ENCODE assay signal across 8 cellular contexts in the genomic region with DNA sequence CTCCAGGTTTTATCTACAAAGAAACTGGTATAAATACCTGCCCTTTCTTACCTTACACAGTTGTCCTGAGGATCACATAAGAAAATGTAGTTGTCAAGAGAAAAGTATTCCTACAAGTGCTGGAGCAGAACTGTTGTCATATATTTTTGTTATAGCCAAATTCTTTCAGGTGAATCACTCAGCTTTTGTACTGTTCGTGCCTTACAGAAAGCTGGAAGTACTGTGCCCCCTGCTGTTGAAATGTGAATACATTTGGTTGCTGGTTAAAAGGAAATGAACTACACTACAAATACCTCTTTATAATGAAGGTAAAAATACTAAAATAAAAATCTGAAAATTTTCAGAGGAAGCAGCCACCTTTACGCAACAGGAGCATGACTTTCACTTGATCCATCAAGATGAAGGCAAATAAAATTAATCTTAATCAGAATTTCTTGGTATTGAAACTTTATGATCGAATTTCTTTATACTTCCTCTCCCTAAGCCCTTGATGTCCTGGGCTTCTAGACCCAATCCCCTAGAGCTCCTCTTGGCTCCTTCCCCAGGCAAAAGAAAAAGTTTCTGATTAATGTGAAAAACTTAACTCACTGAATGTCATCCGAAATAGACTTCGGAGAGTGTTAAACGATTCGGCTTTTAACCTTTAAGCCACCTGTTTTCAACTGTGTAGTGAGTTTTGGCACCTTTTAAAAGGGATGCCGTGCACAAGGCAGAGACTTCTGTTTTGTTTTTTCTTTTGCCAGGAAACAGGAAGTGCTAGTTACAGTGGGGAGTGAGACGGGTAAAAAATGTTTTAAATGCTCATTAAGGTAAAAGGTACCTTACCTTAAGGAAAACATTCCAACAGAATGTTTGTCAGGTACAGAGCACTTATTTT. TPM values are rescaled to one million over a fixed set of nuclear protein-coding genes. Genes with fewer than 3 reads are reported as not detected.
DNase-seq lines count a peak whose midpoint lies in the region; ATAC-seq, FAIRE-seq and TF ChIP-seq lines count a peak whose summit lies in the region.

No MANE protein-coding gene starts in this region.

- peak; percentile 77 for ATAC-seq in CD8-positive, alpha-beta T cell
- ATAC-seq in HG02885 (IDR thresholded peaks at IDR 0.05; ENCODE audit: poor library complexity, unreplicated experiment) = peak; percentile 83
- ATAC-seq in stimulated activated naive B cell treated with anti-CD40 and anti-IgM and Interleukin-4, amounts not matched to agents 10 μg/mL and 1 μg/mL and 100 μg/mL, for 72 hours (replicated peaks) = peak; percentile 79 to 84

- no peaks in the 10 kb centered on the region for H3K9me3 ChIP-seq in CD8-positive, alpha-beta T cell (ENCODE audit: low read length)

- H3K27ac ChIP-seq in CD8-positive, alpha-beta T cell (ENCODE audit: low read depth, low read length) = peak overlapping the region; percentile 38

- H3K36me3 ChIP-seq in CD8-positive, alpha-beta T cell (ENCODE audit: insufficient read depth, low read length) = no peaks in the 10 kb centered on the region

- intact Hi-C loops in CD8-positive, alpha-beta T cell (cut with DNase I, micrococcal nuclease) = loop anchor here (1.0 to 5.0 kb wide), 5 partner anchors 13 to 110 kb away; a partner anchor contains a TSS
- intact Hi-C loops in activated T-helper 2 cell treated with anti-CD3 and anti-CD28 coated beads, Interferon-gamma antibody, Interleukin-2, Interleukin-4, amounts not matched to agents 10 μg/mL and 5 μg/mL and 100 μg/mL, durations not matched to agents 14 hours and 24 hours and 36 hours (cut with micrococcal nuclease) = loop anchor here (1.0 to 2.0 kb wide), 4 partner anchors 12 to 109 kb away; a partner anchor contains a TSS

- CTCF ChIA-PET in CD8-positive, alpha-beta T cell (lab: Charles Lee) = interaction anchor here (0.9 to 3.0 kb wide), 14 partner anchors 10 to 371 kb away, joined by 3 to 38 read pairs (median 4); a partner anchor contains a TSS

- peak overlapping the region; percentile 92 for H3K27ac Mint-ChIP-seq in CD8-positive, alpha-beta T cell
- H3K27ac Mint-ChIP-seq in activated T-helper 2 cell treated with anti-CD3 and anti-CD28 coated beads, Interferon-gamma antibody, Interleukin-2, Interleukin-4, amounts not matched to agents 10 μg/mL and 5 μg/mL and 100 μg/mL, durations not matched to agents 14 hours and 24 hours and 36 hours = peak overlapping the region; percentile 39
- H3K27ac Mint-ChIP-seq in glutamatergic neuron (ENCODE audit: unreplicated experiment) = no peak overlapping the region
- peak overlapping the region; percentile 83 for H3K27ac Mint-ChIP-seq in stimulated activated naive B cell treated with anti-CD40 and anti-IgM and Interleukin-4, amounts not matched to agents 10 μg/mL and 1 μg/mL and 100 μg/mL, for 72 hours

- no peaks in the 10 kb centered on the region for H3K27me3 ChIP-seq in CD8-positive, alpha-beta T cell (ENCODE audit: insufficient read depth, low read length)

- H3K4me3 Mint-ChIP-seq in CD8-positive, alpha-beta T cell = peak overlapping the region; percentile 77
- H3K4me3 Mint-ChIP-seq in activated T-helper 2 cell treated with anti-CD3 and anti-CD28 coated beads, Interferon-gamma antibody, Interleukin-2, Interleukin-4, amounts not matched to agents 10 μg/mL and 5 μg/mL and 100 μg/mL, durations not matched to agents 14 hours and 24 hours and 36 hours (ENCODE audit: low read depth) = peak overlapping the region; percentile 27
- H3K4me3 Mint-ChIP-seq in glutamatergic neuron (ENCODE audit: unreplicated experiment) = no peak overlapping the region
- H3K4me3 Mint-ChIP-seq in stimulated activated naive B cell treated with anti-CD40 and anti-IgM and Interleukin-4, amounts not matched to agents 10 μg/mL and 1 μg/mL and 100 μg/mL, for 72 hours = peak overlapping the region; percentile 46 to 77

- POLR2A ChIA-PET in CD8-positive, alpha-beta T cell (lab: Charles Lee) = interaction anchor here (1.0 to 1.4 kb wide), 2 partner anchors 13 to 17 kb away, joined by 5 to 6 read pairs; a partner anchor contains a TSS

- peaks cover 3% of the 10 kb centered on the region for H3K36me3 Mint-ChIP-seq in CD8-positive, alpha-beta T cell
- peaks cover 8% of the 10 kb centered on the region for H3K36me3 Mint-ChIP-seq in activated T-helper 2 cell treated with anti-CD3 and anti-CD28 coated beads, Interferon-gamma antibody, Interleukin-2, Interleukin-4, amounts not matched to agents 10 μg/mL and 5 μg/mL and 100 μg/mL, durations not matched to agents 14 hours and 24 hours and 36 hours (ENCODE audit: low read depth)
- no peaks in the 10 kb centered on the region for H3K36me3 Mint-ChIP-seq in glutamatergic neuron (ENCODE audit: unreplicated experiment)
- H3K36me3 Mint-ChIP-seq in stimulated activated naive B cell treated with anti-CD40 and anti-IgM and Interleukin-4, amounts not matched to agents 10 μg/mL and 1 μg/mL and 100 μg/mL, for 72 hours = peaks cover 33 to 37% of the 10 kb centered on the region in 2 donors

- peak in 4 of 7 experiments; percentile 13 to 43 (median 41) for DNase-seq in CD8-positive, alpha-beta T cell
- DNase-seq in GM18507 (ENCODE audit: extremely low spot score, insufficient read length, low read depth) (no peak), NCI-H2196 (lab: John Stamatoyannopoulos, UW; ENCODE audit: unreplicated experiment) (peak; percentile 16), glutamatergic neuron (no peak), cortex of kidney (lab: John Stamatoyannopoulos, UW) (no peak)
- no peak for DNase-seq in activated T-helper 2 cell treated with anti-CD3 and anti-CD28 coated beads, Interferon-gamma antibody, Interleukin-2, Interleukin-4, amounts not matched to agents 10 μg/mL and 5 μg/mL and 100 μg/mL, durations not matched to agents 14 hours and 24 hours and 36 hours (ENCODE audit: low spot score)
- no peak for DNase-seq in stimulated activated naive B cell treated with anti-CD40 and anti-IgM and Interleukin-4, amounts not matched to agents 10 μg/mL and 1 μg/mL and 100 μg/mL, for 72 hours

- TF ChIP-seq CTCF in CD8-positive, alpha-beta T cell (IDR thresholded peaks at IDR 0.05) = peak; percentile 79
- peak; percentile 56 for TF ChIP-seq CTCF in glutamatergic neuron (IDR thresholded peaks at IDR 0.05; ENCODE audit: partially characterized antibody, unreplicated experiment)

- no peaks in the 10 kb centered on the region for H3K9me3 Mint-ChIP-seq in CD8-positive, alpha-beta T cell
- no peaks in the 10 kb centered on the region for H3K9me3 Mint-ChIP-seq in activated T-helper 2 cell treated with anti-CD3 and anti-CD28 coated beads, Interferon-gamma antibody, Interleukin-2, Interleukin-4, amounts not matched to agents 10 μg/mL and 5 μg/mL and 100 μg/mL, durations not matched to agents 14 hours and 24 hours and 36 hours
- peaks cover 2% of the 10 kb centered on the region for H3K9me3 Mint-ChIP-seq in glutamatergic neuron (ENCODE audit: unreplicated experiment)
- peaks cover 0 to 2% of the 10 kb centered on the region in 2 donors for H3K9me3 Mint-ChIP-seq in stimulated activated naive B cell treated with anti-CD40 and anti-IgM and Interleukin-4, amounts not matched to agents 10 μg/mL and 1 μg/mL and 100 μg/mL, for 72 hours

- H3K4me1 ChIP-seq in CD8-positive, alpha-beta T cell (ENCODE audit: insufficient read depth, low read length) = peaks cover 4% of the 10 kb centered on the region

- H3K27me3 Mint-ChIP-seq in CD8-positive, alpha-beta T cell (ENCODE audit: low read depth) = no peaks in the 10 kb centered on the region
- H3K27me3 Mint-ChIP-seq in activated T-helper 2 cell treated with anti-CD3 and anti-CD28 coated beads, Interferon-gamma antibody, Interleukin-2, Interleukin-4, amounts not matched to agents 10 μg/mL and 5 μg/mL and 100 μg/mL, durations not matched to agents 14 hours and 24 hours and 36 hours (ENCODE audit: low read depth) = no peaks in the 10 kb centered on the region
- peaks cover 3% of the 10 kb centered on the region for H3K27me3 Mint-ChIP-seq in glutamatergic neuron (ENCODE audit: unreplicated experiment)
- H3K27me3 Mint-ChIP-seq in stimulated activated naive B cell treated with anti-CD40 and anti-IgM and Interleukin-4, amounts not matched to agents 10 μg/mL and 1 μg/mL and 100 μg/mL, for 72 hours = no peaks in the 10 kb centered on the region

- H3K4me3 ChIP-seq in CD8-positive, alpha-beta T cell (ENCODE audit: low read depth, low read length) = peak overlapping the region; percentile 29

- FAIRE-seq in GM18507 (lab: Jason Lieb, UNC) = peak; percentile 65

- peaks cover 24% of the 10 kb centered on the region for H3K4me1 Mint-ChIP-seq in CD8-positive, alpha-beta T cell (ENCODE audit: low read depth)
- H3K4me1 Mint-ChIP-seq in activated T-helper 2 cell treated with anti-CD3 and anti-CD28 coated beads, Interferon-gamma antibody, Interleukin-2, Interleukin-4, amounts not matched to agents 10 μg/mL and 5 μg/mL and 100 μg/mL, durations not matched to agents 14 hours and 24 hours and 36 hours (ENCODE audit: low read depth) = peaks cover 14% of the 10 kb centered on the region
- no peaks in the 10 kb centered on the region for H3K4me1 Mint-ChIP-seq in glutamatergic neuron (ENCODE audit: low read depth, unreplicated experiment)
- peaks cover 26 to 44% of the 10 kb centered on the region in 2 donors for H3K4me1 Mint-ChIP-seq in stimulated activated naive B cell treated with anti-CD40 and anti-IgM and Interleukin-4, amounts not matched to agents 10 μg/mL and 1 μg/mL and 100 μg/mL, for 72 hours

RNA-seq across cellular contexts. Expression of a gene that starts 12.5 kb away (rescaled TPM):
- 1 to 10 TPM; 8.3 to 8.8 TPM for total RNA-seq in CD8-positive, alpha-beta T cell
- total RNA-seq in activated T-helper 2 cell treated with anti-CD3 and anti-CD28 coated beads, Interferon-gamma antibody, Interleukin-2, Interleukin-4, amounts not matched to agents 10 μg/mL and 5 μg/mL and 100 μg/mL, durations not matched to agents 14 hours and 24 hours and 36 hours = 18.7 and 20.2 TPM in 2 replicates
- total RNA-seq in glutamatergic neuron (ENCODE audit: unreplicated experiment) = 23.3 TPM

RNA-seq across cellular contexts. Expression of a gene that starts 12.5 kb away (rescaled TPM):
- 1 to 10 TPM; 1.2 to 1.4 TPM for total RNA-seq in CD8-positive, alpha-beta T cell
- 15.1 and 17.5 TPM in 2 replicates for total RNA-seq in activated T-helper 2 cell treated with anti-CD3 and anti-CD28 coated beads, Interferon-gamma antibody, Interleukin-2, Interleukin-4, amounts not matched to agents 10 μg/mL and 5 μg/mL and 100 μg/mL, durations not matched to agents 14 hours and 24 hours and 36 hours
- 12.5 TPM for total RNA-seq in glutamatergic neuron (ENCODE audit: unreplicated experiment)

RNA-seq across cellular contexts. Expression of a gene that starts 24.4 kb away (rescaled TPM):
- under 1 TPM in 1 of 2 experiments, not detected in 1; 0.14 TPM for total RNA-seq in CD8-positive, alpha-beta T cell
- total RNA-seq in activated T-helper 2 cell treated with anti-CD3 and anti-CD28 coated beads, Interferon-gamma antibody, Interleukin-2, Interleukin-4, amounts not matched to agents 10 μg/mL and 5 μg/mL and 100 μg/mL, durations not matched to agents 14 hours and 24 hours and 36 hours = not detected in 2 replicates
- not detected for total RNA-seq in glutamatergic neuron (ENCODE audit: unreplicated experiment)

Comparison
In these comparisons a context has a peak if more than half of its experiments do, and no peak if none do; other contexts are left out.
1. DNase-seq: peak in CD8-positive, alpha-beta T cell (4 of 7) and NCI-H2196 (single experiment); none in GM18507 (single experiment), activated T-helper 2 cell treated with anti-CD3 and anti-CD28 coated beads, Interferon-gamma antibody, Interleukin-2, Interleukin-4, amounts not matched to agents 10 μg/mL and 5 μg/mL and 100 μg/mL, durations not matched to agents 14 hours and 24 hours and 36 hours (single experiment), glutamatergic neuron (single experiment), stimulated activated naive B cell treated with anti-CD40 and anti-IgM and Interleukin-4, amounts not matched to agents 10 μg/mL and 1 μg/mL and 100 μg/mL, for 72 hours (single experiment) and cortex of kidney (single experiment).
2. Peak in every context shown above with its lines, with median percentiles within 50 percentile points of each other: ATAC-seq.